In genomic region chr2:56185582-56186046, GRCh38 we compare ENCODE assay signal across 9 cellular contexts. TPM values are rescaled to one million over a fixed set of nuclear protein-coding genes. Genes with fewer than 3 reads are reported as not detected.
DNase-seq lines count a peak whose midpoint lies in the region; ATAC-seq and TF ChIP-seq lines count a peak whose summit lies in the region.
"Had no signal": no experiment of that assay in that cellular context is flagged by ENCODE, and none has a peak within 500 bp of the region (broad histone marks: within the 10 kb centered on the region; RNA-seq: fewer than 3 reads in every experiment).

No MANE protein-coding gene starts in this region.

- no peak for DNase-seq in stimulated activated naive CD8-positive, alpha-beta T cell treated with anti-CD3 and anti-CD28 coated beads, Interleukin-15, Interleukin-2, amounts not matched to agents 100 U/mL and 50 U/mL, for 24 hours
- peak in 5 of 7 donors; percentile 23 to 60 (median 31) for DNase-seq in adrenal gland
- DNase-seq in DMS79 (lab: John Stamatoyannopoulos, UW): no peak
- no peak for DNase-seq in effector memory CD8-positive, alpha-beta T cell

- H3K27ac Mint-ChIP-seq in stimulated activated naive CD8-positive, alpha-beta T cell treated with anti-CD3 and anti-CD28 coated beads, Interleukin-15, Interleukin-2, amounts not matched to agents 100 ng/mL and 50 ng/mL, for 24 hours: no peak overlapping the region
- no peak overlapping the region for H3K27ac Mint-ChIP-seq in effector memory CD8-positive, alpha-beta T cell

- H3K27me3 Mint-ChIP-seq in stimulated activated naive CD8-positive, alpha-beta T cell treated with anti-CD3 and anti-CD28 coated beads, Interleukin-15, Interleukin-2, amounts not matched to agents 100 ng/mL and 50 ng/mL, for 24 hours: peaks cover 67% of the 10 kb centered on the region
- peaks cover 56 to 67% of the 10 kb centered on the region in 2 donors for H3K27me3 Mint-ChIP-seq in effector memory CD8-positive, alpha-beta T cell

- no peaks in the 10 kb centered on the region for H3K9me3 Mint-ChIP-seq in stimulated activated naive CD8-positive, alpha-beta T cell treated with anti-CD3 and anti-CD28 coated beads, Interleukin-15, Interleukin-2, amounts not matched to agents 100 ng/mL and 50 ng/mL, for 24 hours
- H3K9me3 Mint-ChIP-seq in effector memory CD8-positive, alpha-beta T cell: peaks cover 0 to 1% of the 10 kb centered on the region in 2 donors

- TF ChIP-seq CTCF in adrenal gland (IDR thresholded peaks at IDR 0.05): peak in 4 of 6 experiments; percentile 11 to 25 (median 19)

- intact Hi-C loops in adrenal gland (cut with DNase I): loop anchor here in 1 of 2 donors (5.0 kb wide), 1 partner anchor 1327 kb away; no protein-coding TSS in a partner anchor

- H3K36me3 ChIP-seq in adrenal gland (replicated peaks in 1 of 2) (no peaks in the 10 kb centered on the region), skeletal muscle tissue (ENCODE audit: control insufficient read depth in 3 of 3, insufficient read depth in 3 of 3, low read length in 3 of 3) (no peaks in the 10 kb centered on the region)

- TF ChIP-seq POLR2A in adrenal gland (IDR thresholded peaks at IDR 0.05): no peak

- peak overlapping the region; percentile 41 for H3K4me3 Mint-ChIP-seq in stimulated activated naive CD8-positive, alpha-beta T cell treated with anti-CD3 and anti-CD28 coated beads, Interleukin-15, Interleukin-2, amounts not matched to agents 100 ng/mL and 50 ng/mL, for 24 hours
- H3K4me3 Mint-ChIP-seq in effector memory CD8-positive, alpha-beta T cell: peak overlapping the region in 1 of 2 donors; percentile 58

- H3K9ac ChIP-seq in skeletal muscle tissue (ENCODE audit: low read depth in 1 of 3, low read length in 3 of 3): peak overlapping the region; percentile 40 to 70 (median 53)

- peaks cover 5 to 16% of the 10 kb centered on the region in 2 donors for H3K4me1 ChIP-seq in adrenal gland (replicated peaks in 1 of 2)
- H3K4me1 ChIP-seq in skeletal muscle tissue (ENCODE audit: control insufficient read depth in 3 of 3, insufficient read depth in 3 of 3, low read length in 3 of 3): peaks cover 9 to 16% (median 10%) of the 10 kb centered on the region in 3 donors

- 1 to 12% (median 4%) methylated on average over 10 to 11 of the region's 11 CpGs for WGBS in adrenal gland, 4 donors

- H3K36me3 Mint-ChIP-seq in stimulated activated naive CD8-positive, alpha-beta T cell treated with anti-CD3 and anti-CD28 coated beads, Interleukin-15, Interleukin-2, amounts not matched to agents 100 ng/mL and 50 ng/mL, for 24 hours (ENCODE audit: low read depth): no peaks in the 10 kb centered on the region
- no peaks in the 10 kb centered on the region for H3K36me3 Mint-ChIP-seq in effector memory CD8-positive, alpha-beta T cell (ENCODE audit: insufficient read depth)

- ATAC-seq in stimulated activated naive CD8-positive, alpha-beta T cell treated with anti-CD3 and anti-CD28 coated beads, Interleukin-15, Interleukin-2, amounts not matched to agents 100 U/mL and 50 U/mL, for 24 hours: no peak
- ATAC-seq in effector memory CD8-positive, alpha-beta T cell (replicated peaks): no peak
- ATAC-seq in GM21717 (IDR thresholded peaks at IDR 0.05; ENCODE audit: unreplicated experiment): no peak
- ATAC-seq: GM12878 had no signal

- H3K27ac ChIP-seq in adrenal gland (peak overlapping the region in 2 of 5 donors; percentile 40 to 41), skeletal muscle tissue (ENCODE audit: low read depth, low read length) (peak overlapping the region; percentile 58)

- H3K9me3 ChIP-seq in adrenal gland (replicated peaks in 1 of 3) (no peaks in the 10 kb centered on the region), iPS-18c (ENCODE audit: control insufficient read depth, insufficient read depth, low read length) (no peaks in the 10 kb centered on the region), skeletal muscle tissue (ENCODE audit: control insufficient read depth in 3 of 3, low read length in 3 of 3) (no peaks in the 10 kb centered on the region)

- peaks cover 6% of the 10 kb centered on the region for H3K4me1 Mint-ChIP-seq in stimulated activated naive CD8-positive, alpha-beta T cell treated with anti-CD3 and anti-CD28 coated beads, Interleukin-15, Interleukin-2, amounts not matched to agents 100 ng/mL and 50 ng/mL, for 24 hours (ENCODE audit: low read depth)
- peaks cover 0 to 3% of the 10 kb centered on the region in 2 donors for H3K4me1 Mint-ChIP-seq in effector memory CD8-positive, alpha-beta T cell (ENCODE audit: low read depth in 2 of 2)

- H3K27me3 ChIP-seq in adrenal gland (peaks cover 17% of the 10 kb centered on the region), skeletal muscle tissue (ENCODE audit: control insufficient read depth in 3 of 3, insufficient read depth in 3 of 3, low read length in 3 of 3) (peaks cover 3 to 21% (median 20%) of the 10 kb centered on the region in 3 donors)

- H3K4me3 ChIP-seq in adrenal gland (peak overlapping the region in 1 of 4 donors; percentile 67), iPS-18c (ENCODE audit: insufficient read depth, low read depth, low read length) (peak overlapping the region; percentile 61), skeletal muscle tissue (ENCODE audit: low read length in 3 of 3) (peak overlapping the region; percentile 73 to 83 (median 79))
- H3K4me3 ChIP-seq: GM12878 had no signal

RNA-seq across cellular contexts. Expression of gene CCDC85A, which starts 1.8 kb away (rescaled TPM):
- total RNA-seq in adrenal gland (1 to 10 TPM in 1 of 8 donors, under 1 TPM in 6, not detected in 1; 0.46 to 1.1 (median 0.83) TPM), skeletal muscle tissue (4.7 TPM)
- under 1 TPM; 0.13 to 0.32 (median 0.18) TPM for polyA plus RNA-seq in adrenal gland
- total RNA-seq: GM12878 had no signal

Comparison
In these comparisons a context has a peak if more than half of its experiments do, and no peak if none do; other contexts are left out.
1. DNase-seq: peak in adrenal gland (5 of 7); none in stimulated activated naive CD8-positive, alpha-beta T cell treated with anti-CD3 and anti-CD28 coated beads, Interleukin-15, Interleukin-2, amounts not matched to agents 100 U/mL and 50 U/mL, for 24 hours (single experiment), DMS79 (single experiment) and effector memory CD8-positive, alpha-beta T cell (0 of 3).